In genomic region chr7:87518735-87519134, GRCh38 we compare ENCODE assay signal across 4 cellular contexts.
"Had no signal": no experiment of that assay in that cellular context is flagged by ENCODE, and none has a peak within 500 bp of the region (broad histone marks: within the 10 kb centered on the region; RNA-seq: fewer than 3 reads in every experiment).

No MANE protein-coding gene starts in this region.

- H3K9me3 Mint-ChIP-seq: GM23338, H9, IgD-negative memory B cell had no signal

- H3K27me3 Mint-ChIP-seq: IgD-negative memory B cell had no signal

- H3K4me3 Mint-ChIP-seq: GM23338, H9, IgD-negative memory B cell had no signal

- H3K4me1 Mint-ChIP-seq: IgD-negative memory B cell had no signal

- DNase-seq: H9, HCEC 1CT had no signal

- H3K4me3 ChIP-seq: GM23338 had no signal

- H3K36me3 Mint-ChIP-seq: IgD-negative memory B cell had no signal

- ATAC-seq: GM23338 had no signal

- H3K27ac Mint-ChIP-seq: GM23338, H9, IgD-negative memory B cell had no signal
